Comparison of ENCODE assay signal across 9 cellular contexts in the genomic region with DNA sequence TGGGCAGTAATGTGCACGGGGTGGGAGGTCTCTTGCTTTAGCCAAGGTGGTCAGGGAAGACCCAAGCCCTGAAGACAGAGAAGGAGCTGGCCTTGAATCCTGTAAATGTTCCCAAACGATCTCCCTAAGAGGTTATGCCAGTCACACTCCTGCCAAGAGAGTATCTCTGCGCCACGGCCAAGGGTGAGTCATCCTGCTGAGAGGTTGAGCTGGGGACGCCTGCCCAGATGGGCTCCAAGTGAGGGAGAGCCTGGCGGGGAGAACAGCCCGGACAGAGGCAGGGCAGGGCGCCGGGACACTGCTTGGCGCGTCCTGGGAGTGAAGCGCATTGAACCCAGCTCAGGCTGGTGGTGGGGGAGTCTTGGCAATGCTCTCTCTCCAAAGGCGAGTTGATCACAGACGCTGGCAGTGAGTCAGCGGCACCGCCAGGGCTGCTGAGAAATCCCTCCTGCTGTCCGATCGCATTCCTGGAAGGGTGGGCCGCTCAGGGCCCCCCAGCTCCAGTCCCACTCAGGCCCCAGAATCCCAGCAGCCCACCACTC. TPM values are rescaled to one million over a fixed set of nuclear protein-coding genes. Genes with fewer than 3 reads are reported as not detected.
A peak's percentile ranks its signal among the peaks of the same experiment; 100 is the strongest.
DNase-seq lines count a peak whose midpoint lies in the region; ATAC-seq lines count a peak whose summit lies in the region.
"Had no signal": no experiment of that assay in that cellular context is flagged by ENCODE, and none has a peak within 500 bp of the region (broad histone marks: within the 10 kb centered on the region; RNA-seq: fewer than 3 reads in every experiment).

No MANE protein-coding gene starts in this region.

- H3K4me1 Mint-ChIP-seq in activated T-helper 2 cell treated with anti-CD3 and anti-CD28 coated beads, Interferon-gamma antibody, Interleukin-2, Interleukin-4, amounts not matched to agents 10 μg/mL and 5 μg/mL and 100 μg/mL, durations not matched to agents 14 hours and 24 hours and 36 hours (ENCODE audit: low read depth): no peaks in the 10 kb centered on the region

- no peak overlapping the region for H3K4me3 Mint-ChIP-seq in activated T-helper 2 cell treated with anti-CD3 and anti-CD28 coated beads, Interferon-gamma antibody, Interleukin-2, Interleukin-4, amounts not matched to agents 10 μg/mL and 5 μg/mL and 100 μg/mL, durations not matched to agents 14 hours and 24 hours and 36 hours (ENCODE audit: low read depth)

- peaks cover 2% of the 10 kb centered on the region for H3K27me3 Mint-ChIP-seq in activated T-helper 2 cell treated with anti-CD3 and anti-CD28 coated beads, Interferon-gamma antibody, Interleukin-2, Interleukin-4, amounts not matched to agents 10 μg/mL and 5 μg/mL and 100 μg/mL, durations not matched to agents 14 hours and 24 hours and 36 hours (ENCODE audit: low read depth)

- intact Hi-C loops in activated T-helper 2 cell treated with anti-CD3 and anti-CD28 coated beads, Interferon-gamma antibody, Interleukin-2, Interleukin-4, amounts not matched to agents 10 μg/mL and 5 μg/mL and 100 μg/mL, durations not matched to agents 14 hours and 24 hours and 36 hours (cut with micrococcal nuclease): no loop called here

- WGBS in esophagus, 2 donors: 4 to 9% methylated on average over 15 to 19 of the region's 19 CpGs
- WGBS in mesodermal cell (ENCODE audit: insufficient coverage in 2 of 2), 2 experiments: 10 to 13% methylated on average over 17 to 18 of the region's 19 CpGs

- ATAC-seq in GM18868 (IDR thresholded peaks at IDR 0.05; ENCODE audit: unreplicated experiment) (no peak), GM21367 (IDR thresholded peaks at IDR 0.05; ENCODE audit: unreplicated experiment) (no peak)

- DNase-seq in ELF-1 (ENCODE audit: low read depth, low spot score): peak; percentile 80
- DNase-seq in NT2/D1 (ENCODE audit: low read depth, low spot score): no peak
- no peak for DNase-seq in activated effector memory CD4-positive, alpha-beta T cell treated with Interleukin-2 at 50 U/mL for 16 hours
- DNase-seq in activated T-helper 2 cell treated with anti-CD3 and anti-CD28 coated beads, Interferon-gamma antibody, Interleukin-2, Interleukin-4, amounts not matched to agents 10 μg/mL and 5 μg/mL and 100 μg/mL, durations not matched to agents 14 hours and 24 hours and 36 hours (ENCODE audit: low spot score): no peak

- no peaks in the 10 kb centered on the region for H3K9me3 Mint-ChIP-seq in activated T-helper 2 cell treated with anti-CD3 and anti-CD28 coated beads, Interferon-gamma antibody, Interleukin-2, Interleukin-4, amounts not matched to agents 10 μg/mL and 5 μg/mL and 100 μg/mL, durations not matched to agents 14 hours and 24 hours and 36 hours

- peak overlapping the region; percentile 50 for H3K9ac ChIP-seq in NT2/D1 (ENCODE audit: insufficient read length, low read depth)
- H3K9ac ChIP-seq: KMS-11 had no signal

- H3K9me3 ChIP-seq in NT2/D1 (ENCODE audit: insufficient read depth, low read length): no peaks in the 10 kb centered on the region
- no peaks in the 10 kb centered on the region for H3K9me3 ChIP-seq in esophagus (ENCODE audit: control insufficient read depth in 2 of 2, insufficient read depth in 1 of 2, low read depth in 1 of 2, low read length in 1 of 2)
- no peaks in the 10 kb centered on the region for H3K9me3 ChIP-seq in mesodermal cell (ENCODE audit: control insufficient read depth, low read length)

- H3K27ac Mint-ChIP-seq in activated T-helper 2 cell treated with anti-CD3 and anti-CD28 coated beads, Interferon-gamma antibody, Interleukin-2, Interleukin-4, amounts not matched to agents 10 μg/mL and 5 μg/mL and 100 μg/mL, durations not matched to agents 14 hours and 24 hours and 36 hours: no peak overlapping the region

- H3K4me3 ChIP-seq in NT2/D1 (ENCODE audit: insufficient read length, low read depth): peak overlapping the region; percentile 12
- H3K4me3 ChIP-seq in esophagus (ENCODE audit: low read depth in 1 of 2, low read length in 2 of 2): no peak overlapping the region
- peak overlapping the region; percentile 8 for H3K4me3 ChIP-seq in mesodermal cell (ENCODE audit: extremely low read depth, insufficient read depth, low read length, poor library complexity, severe bottlenecking)

- H3K36me3 ChIP-seq in NT2/D1 (ENCODE audit: insufficient read depth, insufficient read length, low read length) (no peaks in the 10 kb centered on the region), esophagus (ENCODE audit: control insufficient read depth in 2 of 2, insufficient read depth in 2 of 2, low read length in 1 of 2) (no peaks in the 10 kb centered on the region), mesodermal cell (ENCODE audit: control insufficient read depth, insufficient read depth, low read length) (no peaks in the 10 kb centered on the region)

- H3K36me3 Mint-ChIP-seq in activated T-helper 2 cell treated with anti-CD3 and anti-CD28 coated beads, Interferon-gamma antibody, Interleukin-2, Interleukin-4, amounts not matched to agents 10 μg/mL and 5 μg/mL and 100 μg/mL, durations not matched to agents 14 hours and 24 hours and 36 hours (ENCODE audit: low read depth): no peaks in the 10 kb centered on the region

- peak overlapping the region; percentile 66 to 81 for H3K27ac ChIP-seq in esophagus (ENCODE audit: low read depth in 2 of 2, low read length in 1 of 2)
- peak overlapping the region; percentile 91 for H3K27ac ChIP-seq in mesodermal cell (ENCODE audit: low read depth, low read length, severe bottlenecking)
- H3K27ac ChIP-seq: KMS-11 had no signal

- no peaks in the 10 kb centered on the region for H3K27me3 ChIP-seq in NT2/D1 (ENCODE audit: insufficient read depth, insufficient read length)
- no peaks in the 10 kb centered on the region for H3K27me3 ChIP-seq in esophagus (ENCODE audit: control insufficient read depth in 1 of 2, insufficient read depth in 2 of 2, low read length in 2 of 2)

- H3K4me1 ChIP-seq in NT2/D1 (ENCODE audit: insufficient read depth, insufficient read length): peaks cover 11% of the 10 kb centered on the region
- peaks cover 0 to 13% of the 10 kb centered on the region in 2 donors for H3K4me1 ChIP-seq in esophagus (ENCODE audit: control insufficient read depth in 2 of 2, insufficient read depth in 2 of 2, low read length in 1 of 2)
- H3K4me1 ChIP-seq in mesodermal cell (ENCODE audit: control insufficient read depth, insufficient read depth, low read length, poor library complexity, severe bottlenecking): peaks cover 19% of the 10 kb centered on the region

RNA-seq across cellular contexts. Expression of gene SULT2B1, which starts 16.4 kb away (rescaled TPM):
- polyA plus RNA-seq in esophagus: 100 to 1,000 TPM; 295 to 320 TPM
- polyA plus RNA-seq in mesodermal cell (2013, experiment 1 of 2): 0.92 TPM
- 0.66 TPM for polyA plus RNA-seq in mesodermal cell (2013, experiment 2 of 2)
- total RNA-seq in activated T-helper 2 cell treated with anti-CD3 and anti-CD28 coated beads, Interferon-gamma antibody, Interleukin-2, Interleukin-4, amounts not matched to agents 10 μg/mL and 5 μg/mL and 100 μg/mL, durations not matched to agents 14 hours and 24 hours and 36 hours: not detected in 2 replicates

RNA-seq across cellular contexts. Expression of gene SPACA4, which starts 38.1 kb away (rescaled TPM):
- 1 to 10 TPM; 1.2 to 1.9 TPM for polyA plus RNA-seq in esophagus
- not detected for polyA plus RNA-seq in mesodermal cell (2013, experiment 1 of 2)
- polyA plus RNA-seq in mesodermal cell (2013, experiment 2 of 2): not detected
- total RNA-seq in activated T-helper 2 cell treated with anti-CD3 and anti-CD28 coated beads, Interferon-gamma antibody, Interleukin-2, Interleukin-4, amounts not matched to agents 10 μg/mL and 5 μg/mL and 100 μg/mL, durations not matched to agents 14 hours and 24 hours and 36 hours: not detected in 2 replicates

RNA-seq across cellular contexts. Expression of gene FAM83E, which starts 46.5 kb away (rescaled TPM):
- polyA plus RNA-seq in esophagus: 10 to 100 TPM in 1 of 2 donors, 1 to 10 TPM in 1; 6.5 to 26.7 TPM
- polyA plus RNA-seq in mesodermal cell (2013, experiment 1 of 2): 0.44 TPM
- not detected for polyA plus RNA-seq in mesodermal cell (2013, experiment 2 of 2)
- total RNA-seq in activated T-helper 2 cell treated with anti-CD3 and anti-CD28 coated beads, Interferon-gamma antibody, Interleukin-2, Interleukin-4, amounts not matched to agents 10 μg/mL and 5 μg/mL and 100 μg/mL, durations not matched to agents 14 hours and 24 hours and 36 hours: 4.3 and 6.4 TPM in 2 replicates

RNA-seq across cellular contexts. Expression of gene RPL18, which starts 50.6 kb away (rescaled TPM):
- polyA plus RNA-seq in esophagus: 1,000 to 10,000 TPM; 2,667 to 2,860 TPM
- polyA plus RNA-seq in mesodermal cell (2013, experiment 1 of 2): 1,420 TPM
- 1,243 TPM for polyA plus RNA-seq in mesodermal cell (2013, experiment 2 of 2)
- total RNA-seq in activated T-helper 2 cell treated with anti-CD3 and anti-CD28 coated beads, Interferon-gamma antibody, Interleukin-2, Interleukin-4, amounts not matched to agents 10 μg/mL and 5 μg/mL and 100 μg/mL, durations not matched to agents 14 hours and 24 hours and 36 hours: 1,853 and 1,861 TPM in 2 replicates

RNA-seq across cellular contexts. Expression of gene SPHK2, which starts 50.9 kb away (rescaled TPM):
- polyA plus RNA-seq in esophagus: 10 to 100 TPM in 1 of 2 donors, 1 to 10 TPM in 1; 9.0 to 15.5 TPM
- polyA plus RNA-seq in mesodermal cell (2013, experiment 1 of 2): 9.4 TPM
- 8.7 TPM for polyA plus RNA-seq in mesodermal cell (2013, experiment 2 of 2)
- 34.3 and 35.0 TPM in 2 replicates for total RNA-seq in activated T-helper 2 cell treated with anti-CD3 and anti-CD28 coated beads, Interferon-gamma antibody, Interleukin-2, Interleukin-4, amounts not matched to agents 10 μg/mL and 5 μg/mL and 100 μg/mL, durations not matched to agents 14 hours and 24 hours and 36 hours

Comparison
In these comparisons a context has a peak if more than half of its experiments do, and no peak if none do; other contexts are left out.
1. H3K4me3 ChIP-seq: peak in NT2/D1 (single experiment) and mesodermal cell (single experiment); none in esophagus (0 of 2).